Comparison of ENCODE assay signal across 8 cellular contexts in genomic region chr10:60646966-60647796, GRCh38.
DNase-seq lines count a peak whose midpoint lies in the region; ATAC-seq, FAIRE-seq and TF ChIP-seq lines count a peak whose summit lies in the region.

No MANE protein-coding gene starts in this region.

- peaks cover 0 to 45% (median 5%) of the 10 kb centered on the region in 3 donors for H3K4me1 Mint-ChIP-seq in CD8-positive, alpha-beta memory T cell
- peaks cover 38% of the 10 kb centered on the region for H3K4me1 Mint-ChIP-seq in brain

- TF ChIP-seq POLR2A in stomach (IDR thresholded peaks at IDR 0.05): no peak

- CTCF ChIA-PET in CD8-positive, alpha-beta memory T cell (lab: Charles Lee): interaction anchor here (0.9 to 2.6 kb wide), 5 partner anchors 10 to 1022 kb away, joined by 3 to 23 read pairs (median 3); no protein-coding TSS in a partner anchor
- CTCF ChIA-PET in PC-3 (lab: Charles Lee): interaction anchor here (0.6 to 1.0 kb wide), 4 partner anchors 33 to 181 kb away, joined by 3 to 10 read pairs (median 4); no protein-coding TSS in a partner anchor

- no peak overlapping the region for H3K9ac ChIP-seq in PC-3 (ENCODE audit: low read length)

- no peaks in the 10 kb centered on the region for H4K20me1 ChIP-seq in PC-3 (ENCODE audit: low read length)

- no peak overlapping the region for H3K27ac ChIP-seq in CD8-positive, alpha-beta memory T cell (ENCODE audit: low read depth, low read length)
- H3K27ac ChIP-seq in PC-3 (ENCODE audit: low read length) (no peak overlapping the region), stomach (no peak overlapping the region)

- no peak overlapping the region for H3K4me3 Mint-ChIP-seq in CD8-positive, alpha-beta memory T cell
- H3K4me3 Mint-ChIP-seq in brain: no peak overlapping the region

- BruUV-seq in PC-3 (replicated peaks; lab: Mats Ljungman, UMichigan): no TSS peak

- peaks cover 14% of the 10 kb centered on the region for H3K4me1 ChIP-seq in CD8-positive, alpha-beta memory T cell (ENCODE audit: insufficient read depth, low read length)
- H3K4me1 ChIP-seq in PC-3 (ENCODE audit: insufficient read depth, low read length) (peaks cover 39% of the 10 kb centered on the region), stomach (peaks cover 0 to 12% (median 4%) of the 10 kb centered on the region in 4 donors)

- peak in 3 of 5 donors; percentile 13 to 41 (median 30) for DNase-seq in CD8-positive, alpha-beta memory T cell
- DNase-seq in GM18507 (ENCODE audit: extremely low spot score, insufficient read length, low read depth) (no peak), PC-3 (peak; percentile 98), left colon (no peak), stomach (no peak), HuH-7.5 (ENCODE audit: low spot score) (no peak)

- intact Hi-C loops in PC-3 (cut with micrococcal nuclease): loop anchor here (1.0 to 5.0 kb wide), 6 partner anchors 74 to 535 kb away; no protein-coding TSS in a partner anchor
- intact Hi-C loops in left colon (cut with DNase I, micrococcal nuclease): loop anchor here in 1 of 2 donors (5.0 kb wide), 1 partner anchor 200 kb away; no protein-coding TSS in a partner anchor
- intact Hi-C loops in stomach (cut with DNase I; ENCODE audit: low total_unique reads): loop anchor here (5.0 kb wide), 1 partner anchor 205 kb away; no protein-coding TSS in a partner anchor

- no peaks in the 10 kb centered on the region for H3F3A ChIP-seq in PC-3 (ENCODE audit: low read length, unreplicated experiment)

- TF ChIP-seq CTCF in PC-3 (conservative IDR thresholded peaks at IDR 0.05; ENCODE audit: low read depth, low read length): peak; percentile 99
- TF ChIP-seq CTCF in brain (conservative IDR thresholded peaks at IDR 0.05): peak; percentile 89 to 92
- peak in 5 of 7 experiments; percentile 40 to 77 (median 63) for TF ChIP-seq CTCF in stomach (IDR thresholded peaks at IDR 0.05)

- no peaks in the 10 kb centered on the region for H3K27me3 Mint-ChIP-seq in CD8-positive, alpha-beta memory T cell
- H3K27me3 Mint-ChIP-seq in brain: peaks cover 6% of the 10 kb centered on the region

- no peaks in the 10 kb centered on the region for H3K36me3 ChIP-seq in CD8-positive, alpha-beta memory T cell (ENCODE audit: insufficient read depth, low read length)
- H3K36me3 ChIP-seq in PC-3 (ENCODE audit: low read depth, low read length) (no peaks in the 10 kb centered on the region), stomach (no peaks in the 10 kb centered on the region)

- H3K4me3 ChIP-seq in CD8-positive, alpha-beta memory T cell (ENCODE audit: low read length): no peak overlapping the region
- H3K4me3 ChIP-seq in PC-3 (ENCODE audit: low read length): no peak overlapping the region
- H3K4me3 ChIP-seq in stomach: no peak overlapping the region

- 13 to 24% (median 16%) methylated on average over 6 of the region's 6 CpGs for WGBS in stomach, 5 donors

- peak; percentile 66 for ATAC-seq in HG03342 (IDR thresholded peaks at IDR 0.05; ENCODE audit: unreplicated experiment)
- peak; percentile 27 for ATAC-seq in PC-3
- peak; percentile 59 for ATAC-seq in left colon

- no peak overlapping the region for H3K4me2 ChIP-seq in PC-3 (ENCODE audit: low read length)

- no peaks in the 10 kb centered on the region for H3K9me3 ChIP-seq in CD8-positive, alpha-beta memory T cell (ENCODE audit: low read length)
- H3K9me3 ChIP-seq in PC-3 (ENCODE audit: low read length) (no peaks in the 10 kb centered on the region), stomach (no peaks in the 10 kb centered on the region)

- TF ChIP-seq EP300 in stomach (IDR thresholded peaks at IDR 0.05): no peak

- no peaks in the 10 kb centered on the region for H3K9me3 Mint-ChIP-seq in CD8-positive, alpha-beta memory T cell
- H3K9me3 Mint-ChIP-seq in brain: peaks cover 0 to 7% (median 0%) of the 10 kb centered on the region in 5 experiments

- 0 out of 2 replicates have a peak overlapping the region, but pooled peaks have one; percentile 9 for H2AFZ ChIP-seq in PC-3 (ENCODE audit: low read length)

- no peaks in the 10 kb centered on the region for H3K36me3 Mint-ChIP-seq in CD8-positive, alpha-beta memory T cell
- no peaks in the 10 kb centered on the region for H3K36me3 Mint-ChIP-seq in brain

- POLR2A ChIA-PET in CD8-positive, alpha-beta memory T cell (lab: Charles Lee): no interaction called here
- POLR2A ChIA-PET in PC-3 (lab: Charles Lee; ENCODE audit: unreplicated experiment): no interaction called here

- no peaks in the 10 kb centered on the region for H3K9me2 ChIP-seq in PC-3 (replicated peaks; ENCODE audit: low read length)

- no peaks in the 10 kb centered on the region for H3K27me3 ChIP-seq in CD8-positive, alpha-beta memory T cell (ENCODE audit: insufficient read depth, low read length, poor library complexity, severe bottlenecking)
- H3K27me3 ChIP-seq in PC-3 (ENCODE audit: low read length) (no peaks in the 10 kb centered on the region), stomach (no peaks in the 10 kb centered on the region)

- FAIRE-seq in GM18507 (lab: Jason Lieb, UNC): peak; percentile 69

- peak overlapping the region in 2 of 8 donors; percentile 2 to 48 for H3K27ac Mint-ChIP-seq in CD8-positive, alpha-beta memory T cell
- peak overlapping the region in 2 of 5 experiments; percentile 7 to 41 for H3K27ac Mint-ChIP-seq in brain

- H3K79me2 ChIP-seq in PC-3 (ENCODE audit: low read length): no peaks in the 10 kb centered on the region

Comparison
In these comparisons a context has a peak if more than half of its experiments do, and no peak if none do; other contexts are left out.
1. DNase-seq: peak in CD8-positive, alpha-beta memory T cell (3 of 5) and PC-3 (single experiment); none in GM18507 (single experiment), left colon (0 of 2), stomach (single experiment) and HuH-7.5 (single experiment).
2. Peak in every context shown above with its lines, with median percentiles within 50 percentile points of each other: ATAC-seq and CTCF ChIP-seq.